ENCODE assay signal across 10 cellular contexts in the genomic region with DNA sequence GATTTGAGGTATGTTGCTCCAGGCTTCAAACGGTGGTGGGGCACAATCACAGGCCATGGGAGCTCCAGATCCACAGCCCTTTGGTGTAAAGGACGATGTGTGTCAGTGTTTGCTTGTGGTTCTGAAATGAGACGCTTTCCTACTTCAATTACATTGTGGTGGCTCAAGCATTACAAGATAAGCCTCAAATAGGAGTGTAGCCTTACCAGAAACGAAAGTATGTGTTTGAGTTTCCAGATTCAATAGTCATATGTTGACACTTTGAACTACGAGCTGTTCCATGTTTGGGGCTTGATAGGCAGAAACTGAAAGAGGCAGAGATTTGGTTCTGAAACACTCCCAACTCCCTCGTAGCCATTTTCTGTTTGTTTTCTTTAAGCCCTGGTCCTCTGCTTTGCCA.
DNase-seq lines count a peak whose midpoint lies in the region; ATAC-seq, FAIRE-seq and TF ChIP-seq lines count a peak whose summit lies in the region.
"Had no signal": no experiment of that assay in that cellular context is flagged by ENCODE, and none has a peak within 500 bp of the region (broad histone marks: within the 10 kb centered on the region; RNA-seq: fewer than 3 reads in every experiment).

No MANE protein-coding gene starts in this region.

- ATAC-seq in GM18517 (IDR thresholded peaks at IDR 0.05; ENCODE audit: unreplicated experiment) (peak; percentile 80), GM21367 (IDR thresholded peaks at IDR 0.05; ENCODE audit: unreplicated experiment) (peak; percentile 67), HG03558 (IDR thresholded peaks at IDR 0.05; ENCODE audit: extremely low read depth, unreplicated experiment) (peak; percentile 65), omental fat pad (ENCODE audit: low FRiP score) (no peak)
- ATAC-seq: gastrocnemius medialis had no signal

- peak; percentile 19 for DNase-seq in kidney glomerular epithelial cell (lab: John Stamatoyannopoulos, UW)
- DNase-seq in omental fat pad (ENCODE audit: low spot score) = no peak
- DNase-seq in midbrain (lab: John Stamatoyannopoulos, UW) = no peak
- no peak for DNase-seq in RCC 7860 (ENCODE audit: low spot score)
- DNase-seq in endothelial cell (ENCODE audit: low spot score) = no peak
- DNase-seq: activated CD8-positive, alpha-beta memory T cell treated with anti-CD3 and anti-CD28 coated beads, Interleukin-2, amount 50 U/mL, for 48 hours; gastrocnemius medialis had no signal

- no peak overlapping the region for H3K27ac Mint-ChIP-seq in endothelial cell (ENCODE audit: unreplicated experiment)

- H3K4me3 Mint-ChIP-seq in endothelial cell (ENCODE audit: unreplicated experiment) = no peak overlapping the region

- no peaks in the 10 kb centered on the region for H3K9me3 Mint-ChIP-seq in endothelial cell (ENCODE audit: unreplicated experiment)

- no peak for TF ChIP-seq CTCF in omental fat pad (IDR thresholded peaks at IDR 0.05)
- TF ChIP-seq CTCF in endothelial cell (IDR thresholded peaks at IDR 0.05; ENCODE audit: unreplicated experiment) = no peak

- H3K36me3 Mint-ChIP-seq in endothelial cell (ENCODE audit: low read depth, unreplicated experiment) = peaks cover 3% of the 10 kb centered on the region

- peaks cover 5% of the 10 kb centered on the region for H3K4me1 Mint-ChIP-seq in endothelial cell (ENCODE audit: unreplicated experiment)

- no peak for FAIRE-seq in RCC 7860 (lab: Jason Lieb, UNC)

- H3K27me3 Mint-ChIP-seq in endothelial cell (ENCODE audit: unreplicated experiment) = peaks cover 3% of the 10 kb centered on the region
